Comparison of ENCODE assay signal across 19 cellular contexts in the genomic region with DNA sequence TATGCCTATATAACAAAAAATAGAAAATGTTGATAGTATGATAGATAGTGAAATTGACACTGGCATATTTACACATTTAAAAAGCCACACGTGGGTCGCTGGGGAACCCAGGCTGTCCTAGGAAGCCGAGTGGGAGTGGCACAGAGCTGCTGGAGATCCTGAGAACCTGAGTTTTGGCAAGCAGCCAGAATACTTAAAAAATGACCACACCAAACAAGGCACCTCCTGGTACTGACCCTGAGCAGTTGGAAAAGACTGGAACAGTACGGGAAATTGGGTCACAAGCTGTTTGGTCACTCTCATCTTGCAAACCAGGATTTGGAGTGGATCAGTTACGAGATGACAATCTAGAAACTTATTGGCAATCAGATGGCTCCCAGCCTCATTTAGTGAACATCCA.
DNase-seq lines count a peak whose midpoint lies in the region; ATAC-seq, FAIRE-seq and TF ChIP-seq lines count a peak whose summit lies in the region.
"Had no signal": no experiment of that assay in that cellular context is flagged by ENCODE, and none has a peak within 500 bp of the region (broad histone marks: within the 10 kb centered on the region; RNA-seq: fewer than 3 reads in every experiment).

No MANE protein-coding gene starts in this region.

- WGBS in trophoblast cell (ENCODE audit: extremely low coverage, insufficient coverage, insufficient read length), result no CpG with 5 or more reads among the region's 5 CpGs

- no peaks in the 10 kb centered on the region for H3K27me3 ChIP-seq in trophoblast cell (ENCODE audit: insufficient read depth, low read length)
- H3K27me3 ChIP-seq in left lung, result peaks cover 0 to 22% of the 10 kb centered on the region in 2 donors
- H3K27me3 ChIP-seq: MG63 had no signal

- H3K4me1 ChIP-seq in trophoblast cell (ENCODE audit: control insufficient read depth in 1 of 2, insufficient read depth in 2 of 2, low read length in 2 of 2) (no peaks in the 10 kb centered on the region), left lung (no peaks in the 10 kb centered on the region)
- H3K4me1 ChIP-seq: HAP-1 had no signal

- no peak overlapping the region for H3K14ac ChIP-seq in trophoblast cell (ENCODE audit: low read length)

- H3K27ac ChIP-seq in trophoblast cell (ENCODE audit: low read depth, low read length) (no peak overlapping the region), left lung (no peak overlapping the region)

- TF ChIP-seq POLR2A in GM12891 (IDR thresholded peaks at IDR 0.05; ENCODE audit: low read depth, low read length), result no peak

- intact Hi-C loops in left lung (cut with DNase I), result no loop called here

- no peaks in the 10 kb centered on the region for H3K9me3 ChIP-seq in trophoblast cell (ENCODE audit: insufficient read depth, low read depth, low read length)
- no peaks in the 10 kb centered on the region for H3K9me3 ChIP-seq in left lung
- H3K9me3 ChIP-seq: HAP-1, MG63 had no signal

- no peak overlapping the region for H3K18ac ChIP-seq in trophoblast cell (ENCODE audit: low read length)

- H4K12ac ChIP-seq in trophoblast cell (ENCODE audit: low read depth, low read length), result no peak overlapping the region

- H3K4ac ChIP-seq in trophoblast cell (ENCODE audit: low read depth, low read length), result no peak overlapping the region

- no peak overlapping the region for H2BK120ac ChIP-seq in trophoblast cell (ENCODE audit: insufficient read depth, low read length, poor library complexity)

- ATAC-seq in left lung, result no peak
- ATAC-seq: CD8-positive, alpha-beta T cell; PC-3 had no signal

- FAIRE-seq in GM12891 (lab: Jason Lieb, UNC), result peak; percentile 28

- no peak for TF ChIP-seq CTCF in left lung (IDR thresholded peaks at IDR 0.05)

- no peak overlapping the region for H2BK5ac ChIP-seq in trophoblast cell (ENCODE audit: low read depth, low read length, poor library complexity)

- DNase-seq in NCI-H2196 (lab: John Stamatoyannopoulos, UW; ENCODE audit: unreplicated experiment) (peak; percentile 12), NCI-H2196 treated with DMSO at 0.1 percent for 48 hours (lab: John Stamatoyannopoulos, UW; ENCODE audit: unreplicated experiment) (no peak), GM12891 (ENCODE audit: insufficient read length, low spot score) (no peak), NCI-H748 (lab: John Stamatoyannopoulos, UW; ENCODE audit: unreplicated experiment) (peak; percentile 32), trophoblast cell (peak; percentile 12 to 52), SIG-M5 treated with dmso at 0.1 percent for 504 hours (lab: John Stamatoyannopoulos, UW; ENCODE audit: unreplicated experiment) (no peak), left lung (no peak), H4 (ENCODE audit: low spot score) (no peak)
- DNase-seq: AML-193; CD8-positive, alpha-beta T cell; EL; MG63; NCI-H1694 treated with DMSO at 0.1 percent for 48 hours; NCI-H2107; NCI-H2227 treated with DMSO at 0.1 percent for 48 hours; NCI-H510A treated with DMSO at 0.1 percent for 48 hours; PC-3; Right ventricle myocardium superior had no signal

- H3K36me3 ChIP-seq in trophoblast cell (ENCODE audit: control insufficient read depth in 1 of 2, insufficient read depth in 2 of 2, low read length in 2 of 2) (no peaks in the 10 kb centered on the region), left lung (no peaks in the 10 kb centered on the region)
- H3K36me3 ChIP-seq: HAP-1, MG63 had no signal

- no peaks in the 10 kb centered on the region for H3K79me2 ChIP-seq in trophoblast cell (ENCODE audit: control insufficient read depth, insufficient read depth, low read length, poor library complexity)

- no peak overlapping the region for H4K8ac ChIP-seq in trophoblast cell (ENCODE audit: low read depth, low read length)

- H3K4me2 ChIP-seq in trophoblast cell (ENCODE audit: low read length), result no peak overlapping the region

- no peak overlapping the region for H4K91ac ChIP-seq in trophoblast cell (ENCODE audit: low read depth, low read length)

- no peak overlapping the region for H2BK12ac ChIP-seq in trophoblast cell (ENCODE audit: low read length)

- no peaks in the 10 kb centered on the region for H3K79me1 ChIP-seq in trophoblast cell (ENCODE audit: low read length)

- H3K4me3 ChIP-seq in trophoblast cell (ENCODE audit: low read depth, low read length) (no peak overlapping the region), left lung (no peak overlapping the region)
- H3K4me3 ChIP-seq: HAP-1, MG63 had no signal

- H2AFZ ChIP-seq in trophoblast cell (ENCODE audit: insufficient read depth, low read length, poor library complexity), result no peak overlapping the region

- no peak overlapping the region for H3K9ac ChIP-seq in trophoblast cell (ENCODE audit: low read length)

- no peak overlapping the region for H3K23ac ChIP-seq in trophoblast cell (ENCODE audit: low read length)

- H2AK5ac ChIP-seq in trophoblast cell (ENCODE audit: low read length), result no peak overlapping the region

TF ChIP-seq in GM12891, 5 proteins besides CTCF, POLR2A, EP300 and RAD21:
- TF ChIP-seq SPI1 (IDR thresholded peaks at IDR 0.05; ENCODE audit: low read depth, low read length), result no peak
- TF ChIP-seq PAX5 (IDR thresholded peaks at IDR 0.05; ENCODE audit: insufficient read depth, low read length, severe bottlenecking), result no peak
- TF ChIP-seq POLR2AphosphoS5 (IDR thresholded peaks at IDR 0.05; ENCODE audit: low read depth, low read length), result no peak
- no peak for TF ChIP-seq TAF1 (IDR thresholded peaks at IDR 0.05; ENCODE audit: low read depth, low read length)
- TF ChIP-seq POU2F2 (IDR thresholded peaks at IDR 0.05; ENCODE audit: low read depth, low read length), result no peak
TF ChIP-seq in GM12891: peak in this region for 0.

Comparison
In these comparisons a context has a peak if more than half of its experiments do, and no peak if none do; other contexts are left out.
1. DNase-seq: peak in NCI-H2196 (single experiment), NCI-H748 (single experiment) and trophoblast cell (2 of 2); none in NCI-H2196 treated with DMSO at 0.1 percent for 48 hours (single experiment), GM12891 (single experiment), SIG-M5 treated with dmso at 0.1 percent for 504 hours (single experiment), left lung (0 of 2) and H4 (single experiment).